ENCODE assay signal across 8 cellular contexts in genomic region chr1:218665216-218665615, GRCh38.
DNase-seq lines count a peak whose midpoint lies in the region; ATAC-seq and TF ChIP-seq lines count a peak whose summit lies in the region.

No MANE protein-coding gene starts in this region.

- H3K27ac ChIP-seq in Peyer's patch, result no peak overlapping the region

- BruUV-seq in Caco-2 (replicated peaks; lab: Mats Ljungman, UMichigan), result no TSS peak

- CTCF ChIA-PET in Caco-2 (lab: Charles Lee), result no interaction called here

- TF ChIP-seq CTCF in Caco-2 (IDR thresholded peaks at IDR 0.05; ENCODE audit: insufficient read depth in 1 of 2, low read depth in 1 of 2, low read length in 1 of 2, severe bottlenecking in 1 of 2, unreplicated experiment in 1 of 2) (no peak), Peyer's patch (IDR thresholded peaks at IDR 0.05) (no peak)

- intact Hi-C loops in Caco-2 (cut with micrococcal nuclease; ENCODE audit: unreplicated experiment), result no loop called here
- intact Hi-C loops in posterior cingulate gyrus (cut with DNase I), result no loop called here

- no peak for DNase-seq in Caco-2
- DNase-seq in adipocyte (ENCODE audit: low read depth), result peak; percentile 73
- DNase-seq in globus pallidus (ENCODE audit: low spot score), result peak; percentile 62
- peak in 9 of 10 donors; percentile 29 to 94 (median 68) for DNase-seq in posterior cingulate gyrus
- DNase-seq in Peyer's patch, result no peak
- DNase-seq in NCI-H510A treated with DMSO at 0.1 percent for 48 hours (lab: John Stamatoyannopoulos, UW), result no peak
- DNase-seq in HPDE6-E6E7 (ENCODE audit: extremely low spot score), result no peak

- no peak for TF ChIP-seq POLR2A in Peyer's patch (IDR thresholded peaks at IDR 0.05)

- H3K4me3 ChIP-seq in Caco-2 (ENCODE audit: low read depth, low read length), result no peak overlapping the region
- H3K4me3 ChIP-seq in adipocyte (ENCODE audit: low read length), result peak overlapping the region; percentile 53
- no peak overlapping the region for H3K4me3 ChIP-seq in Peyer's patch

- no peak overlapping the region for H3K4me3 Mint-ChIP-seq in Caco-2 (ENCODE audit: unreplicated experiment)

- no peaks in the 10 kb centered on the region for H3K36me3 ChIP-seq in Caco-2 (ENCODE audit: control insufficient read depth, insufficient read depth, low read length)
- H3K36me3 ChIP-seq in adipocyte (ENCODE audit: control insufficient read depth, insufficient read depth, low read length, severe bottlenecking), result no peaks in the 10 kb centered on the region
- no peaks in the 10 kb centered on the region for H3K36me3 ChIP-seq in Peyer's patch

- H3K4me1 ChIP-seq in Caco-2, result peaks cover 10% of the 10 kb centered on the region
- H3K4me1 ChIP-seq in adipocyte (ENCODE audit: control insufficient read depth, insufficient read depth, low read length), result peaks cover 17% of the 10 kb centered on the region
- H3K4me1 ChIP-seq in Peyer's patch, result no peaks in the 10 kb centered on the region

- H3K27me3 ChIP-seq in Caco-2 (replicated peaks; ENCODE audit: control insufficient read depth, insufficient read depth, low read length) (no peaks in the 10 kb centered on the region), adipocyte (replicated peaks; ENCODE audit: control insufficient read depth, insufficient read depth, low read length) (no peaks in the 10 kb centered on the region), Peyer's patch (no peaks in the 10 kb centered on the region)

- no peaks in the 10 kb centered on the region for H3K36me3 Mint-ChIP-seq in Caco-2 (ENCODE audit: insufficient read depth, unreplicated experiment)

- peaks cover 21% of the 10 kb centered on the region for H3K9me3 Mint-ChIP-seq in Caco-2 (ENCODE audit: unreplicated experiment)

- peaks cover 3% of the 10 kb centered on the region; the same call in 1 of the 2 replicates for H3K9me3 ChIP-seq in Caco-2
- no peaks in the 10 kb centered on the region for H3K9me3 ChIP-seq in adipocyte (ENCODE audit: control insufficient read depth, low read length)
- H3K9me3 ChIP-seq in Peyer's patch, result no peaks in the 10 kb centered on the region

- no peak for ATAC-seq in HG02798 (IDR thresholded peaks at IDR 0.05; ENCODE audit: poor library complexity, unreplicated experiment)

- peaks cover 18% of the 10 kb centered on the region for H3K4me1 Mint-ChIP-seq in Caco-2 (ENCODE audit: low read depth, unreplicated experiment)

- peak overlapping the region; percentile 17 for H3K9ac ChIP-seq in adipocyte (ENCODE audit: low read length)

- POLR2A ChIA-PET in Caco-2 (lab: Charles Lee), result no interaction called here

- no peaks in the 10 kb centered on the region for H3K27me3 Mint-ChIP-seq in Caco-2 (ENCODE audit: insufficient read depth, unreplicated experiment)

- peak overlapping the region; percentile 19 for H3K27ac Mint-ChIP-seq in Caco-2 (ENCODE audit: unreplicated experiment)

Comparison
In these comparisons a context has a peak if more than half of its experiments do, and no peak if none do; other contexts are left out.
1. DNase-seq: peak in adipocyte (single experiment), globus pallidus (single experiment) and posterior cingulate gyrus (9 of 10); none in Caco-2 (0 of 2), Peyer's patch (0 of 3), NCI-H510A treated with DMSO at 0.1 percent for 48 hours (single experiment) and HPDE6-E6E7 (single experiment).